8 cellular contexts compared by ENCODE assay signal in genomic region chr4:181838253-181838652, GRCh38.
"Had no signal": no experiment of that assay in that cellular context is flagged by ENCODE, and none has a peak within 500 bp of the region (broad histone marks: within the 10 kb centered on the region; RNA-seq: fewer than 3 reads in every experiment).

No MANE protein-coding gene starts in this region.

- H3K4me3 ChIP-seq: GM12878 had no signal

- FAIRE-seq: G401.6, GM12878, GM12891, GM12892, GM18507, GM19239 had no signal

- ATAC-seq: GM12878 had no signal

- DNase-seq: GDM1, GF-D8 had no signal
